ENCODE assay signal across 1 cellular context in genomic region chr7:100132697-100133137, GRCh38.
TF ChIP-seq lines count a peak whose summit lies in the region.

No MANE protein-coding gene starts in this region.

TF ChIP-seq in SK-N-SH, 30 proteins besides CTCF, POLR2A, EP300 and RAD21 (continued from another document):
- TF ChIP-seq MAX (IDR thresholded peaks at IDR 0.05; ENCODE audit: low read depth) = no peak
- 0 out of 2 replicates have a peak, but pooled peaks have one; percentile 2 for TF ChIP-seq FOXJ3 (CRISPR knock-in tag; IDR thresholded peaks at IDR 0.05)
- TF ChIP-seq IRF3 (IDR thresholded peaks at IDR 0.05; ENCODE audit: low read depth, low read length) = no peak
